In genomic region chr11:78072455-78072854, GRCh38 we compare ENCODE assay signal across 21 cellular contexts. TPM values are rescaled to one million over a fixed set of nuclear protein-coding genes. Genes with fewer than 3 reads are reported as not detected.
DNase-seq lines count a peak whose midpoint lies in the region; ATAC-seq and FAIRE-seq lines count a peak whose summit lies in the region.
"Had no signal": no experiment of that assay in that cellular context is flagged by ENCODE, and none has a peak within 500 bp of the region (broad histone marks: within the 10 kb centered on the region; RNA-seq: fewer than 3 reads in every experiment).

No MANE protein-coding gene starts in this region.

- DNase-seq in activated naive CD8-positive, alpha-beta T cell treated with anti-CD3 and anti-CD28 coated beads, Interleukin-2, amount 50 U/mL, for 24 hours: no peak
- DNase-seq in MV-4-11 (lab: John Stamatoyannopoulos, UW) (peak; percentile 43), iris pigment epithelial cell (ENCODE audit: low read depth) (peak; percentile 20), urothelium cell line (ENCODE audit: low spot score) (no peak)
- DNase-seq: DND-41, HFFc6, NCI-H1105 treated with DMSO at 0.1 percent for 48 hours, NCI-H1694, NCI-H2081 treated with DMSO at 0.1 percent for 48 hours, NCI-H510A treated with DMSO at 0.1 percent for 48 hours, PC-9, SIG-M5 had no signal

- no peak overlapping the region for H3K4me3 Mint-ChIP-seq in activated naive CD8-positive, alpha-beta T cell
- no peak overlapping the region for H3K4me3 Mint-ChIP-seq in activated naive CD8-positive, alpha-beta T cell treated with anti-CD3 and anti-CD28 coated beads, Interleukin-2, amount 50 U/mL, for 24 hours
- no peak overlapping the region for H3K4me3 Mint-ChIP-seq in activated T-helper 17 cell treated with anti-CD3 and anti-CD28 coated beads, Interleukin-2, amount 50 U/mL, for 72 hours
- H3K4me3 Mint-ChIP-seq: HFFc6 had no signal

- H3K4me1 Mint-ChIP-seq in activated naive CD8-positive, alpha-beta T cell (ENCODE audit: low read depth): peaks cover 33% of the 10 kb centered on the region
- peaks cover 23% of the 10 kb centered on the region for H3K4me1 Mint-ChIP-seq in activated naive CD8-positive, alpha-beta T cell treated with anti-CD3 and anti-CD28 coated beads, Interleukin-2, amount 50 U/mL, for 24 hours
- H3K4me1 Mint-ChIP-seq in activated T-helper 17 cell treated with anti-CD3 and anti-CD28 coated beads, Interleukin-2, amount 50 U/mL, for 72 hours: peaks cover 11% of the 10 kb centered on the region

- H3K36me3 Mint-ChIP-seq in activated naive CD8-positive, alpha-beta T cell: peaks cover 11% of the 10 kb centered on the region
- peaks cover 33% of the 10 kb centered on the region for H3K36me3 Mint-ChIP-seq in activated naive CD8-positive, alpha-beta T cell treated with anti-CD3 and anti-CD28 coated beads, Interleukin-2, amount 50 U/mL, for 24 hours (ENCODE audit: low read depth)
- H3K36me3 Mint-ChIP-seq in activated T-helper 17 cell treated with anti-CD3 and anti-CD28 coated beads, Interleukin-2, amount 50 U/mL, for 72 hours (ENCODE audit: low read depth): peaks cover 60% of the 10 kb centered on the region

- FAIRE-seq in urothelium cell line (lab: Jason Lieb, UNC): no peak
- FAIRE-seq: H54 had no signal

- H3K27me3 Mint-ChIP-seq in activated naive CD8-positive, alpha-beta T cell: no peaks in the 10 kb centered on the region
- no peaks in the 10 kb centered on the region for H3K27me3 Mint-ChIP-seq in activated naive CD8-positive, alpha-beta T cell treated with anti-CD3 and anti-CD28 coated beads, Interleukin-2, amount 50 U/mL, for 24 hours
- no peaks in the 10 kb centered on the region for H3K27me3 Mint-ChIP-seq in activated T-helper 17 cell treated with anti-CD3 and anti-CD28 coated beads, Interleukin-2, amount 50 U/mL, for 72 hours

- no peak for ATAC-seq in activated naive CD8-positive, alpha-beta T cell treated with anti-CD3 and anti-CD28 coated beads, Interleukin-2, amount 50 U/mL, for 24 hours
- ATAC-seq in activated T-helper 17 cell treated with anti-CD3 and anti-CD28 coated beads, Interleukin-2, amount 50 U/mL, for 72 hours (replicated peaks): no peak
- ATAC-seq in HG03039 (IDR thresholded peaks at IDR 0.05; ENCODE audit: unreplicated experiment) (no peak), GM18867 (IDR thresholded peaks at IDR 0.05; ENCODE audit: unreplicated experiment) (no peak)
- ATAC-seq: SK-N-SH treated with all-trans-retinoic acid at 6 μM for 48 hours had no signal

- no peaks in the 10 kb centered on the region for H3K9me3 Mint-ChIP-seq in activated naive CD8-positive, alpha-beta T cell (ENCODE audit: low read depth)
- H3K9me3 Mint-ChIP-seq in activated naive CD8-positive, alpha-beta T cell treated with anti-CD3 and anti-CD28 coated beads, Interleukin-2, amount 50 U/mL, for 24 hours: no peaks in the 10 kb centered on the region
- no peaks in the 10 kb centered on the region for H3K9me3 Mint-ChIP-seq in activated T-helper 17 cell treated with anti-CD3 and anti-CD28 coated beads, Interleukin-2, amount 50 U/mL, for 72 hours
- H3K9me3 Mint-ChIP-seq: HFFc6 had no signal

- H3K27ac Mint-ChIP-seq in activated naive CD8-positive, alpha-beta T cell: peak overlapping the region; percentile 30
- no peak overlapping the region for H3K27ac Mint-ChIP-seq in activated naive CD8-positive, alpha-beta T cell treated with anti-CD3 and anti-CD28 coated beads, Interleukin-2, amount 50 U/mL, for 24 hours
- H3K27ac Mint-ChIP-seq in activated T-helper 17 cell treated with anti-CD3 and anti-CD28 coated beads, Interleukin-2, amount 50 U/mL, for 72 hours: peak overlapping the region; percentile 18
- H3K27ac Mint-ChIP-seq: HFFc6 had no signal

RNA-seq across cellular contexts. Expression of gene NDUFC2, which starts 7.2 kb away (rescaled TPM):
- 100 to 1,000 TPM in 1 of 2 donors, 10 to 100 TPM in 1; 80.5 to 149 TPM for total RNA-seq in activated T-helper 17 cell treated with anti-CD3 and anti-CD28 coated beads, Interleukin-2, amount 50 U/mL, for 72 hours

RNA-seq across cellular contexts. Expression of gene THRSP, which starts 8.8 kb away (rescaled TPM):
- not detected for total RNA-seq in activated T-helper 17 cell treated with anti-CD3 and anti-CD28 coated beads, Interleukin-2, amount 50 U/mL, for 72 hours
- total RNA-seq: G401, HFFc6, HT-29, MCF 10A had no signal

RNA-seq across cellular contexts. Expression of gene KCTD14, which starts 49.4 kb away (rescaled TPM):
- under 1 TPM in 1 of 2 donors, not detected in 1; 0.21 TPM for total RNA-seq in activated T-helper 17 cell treated with anti-CD3 and anti-CD28 coated beads, Interleukin-2, amount 50 U/mL, for 72 hours

Comparison
In these comparisons a context has a peak if more than half of its experiments do, and no peak if none do; other contexts are left out.
1. DNase-seq: peak in MV-4-11 (single experiment) and iris pigment epithelial cell (single experiment); none in activated naive CD8-positive, alpha-beta T cell treated with anti-CD3 and anti-CD28 coated beads, Interleukin-2, amount 50 U/mL, for 24 hours (single experiment) and urothelium cell line (single experiment).